ENCODE assay signal across 13 cellular contexts in the genomic region with DNA sequence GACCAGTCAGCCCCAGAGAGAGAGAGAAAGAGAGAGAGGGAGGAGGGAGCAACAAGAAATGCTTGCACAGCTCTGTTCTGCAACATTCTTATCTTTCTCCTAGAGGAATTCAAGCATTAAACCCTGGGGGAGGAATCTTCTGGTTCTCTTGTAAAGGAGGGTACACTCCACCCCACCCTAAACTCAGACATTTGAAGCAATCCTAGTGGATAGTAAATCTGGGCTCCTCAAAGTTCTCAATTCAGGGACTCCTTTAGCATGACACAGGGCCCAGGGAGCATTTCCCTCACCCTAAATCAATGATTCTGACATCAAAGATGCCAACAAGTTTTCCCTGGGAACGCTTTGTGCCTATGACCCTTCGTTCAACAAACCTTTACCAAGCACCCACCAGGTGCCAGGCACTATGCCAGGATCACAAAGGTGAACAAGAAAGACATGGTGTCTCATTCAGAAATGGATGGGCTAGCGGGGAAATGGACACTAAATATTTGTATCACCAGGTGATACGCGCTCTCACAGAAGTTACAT. TPM values are rescaled to one million over a fixed set of nuclear protein-coding genes. Genes with fewer than 3 reads are reported as not detected.
A peak's percentile ranks its signal among the peaks of the same experiment; 100 is the strongest.
DNase-seq lines count a peak whose midpoint lies in the region; ATAC-seq, FAIRE-seq and TF ChIP-seq lines count a peak whose summit lies in the region.
"Had no signal": no experiment of that assay in that cellular context is flagged by ENCODE, and none has a peak within 500 bp of the region (broad histone marks: within the 10 kb centered on the region; RNA-seq: fewer than 3 reads in every experiment).

No MANE protein-coding gene starts in this region.

- H3K79me2 ChIP-seq in HepG2 (ENCODE audit: insufficient read depth, low read length): no peaks in the 10 kb centered on the region

- H3K4me1 Mint-ChIP-seq in activated CD4-positive, alpha-beta T cell treated with anti-CD3 and anti-CD28 coated beads for 36 hours: peaks cover 34% of the 10 kb centered on the region

- H3K27ac ChIP-seq in tibial artery (peak overlapping the region; percentile 86 to 89), HepG2 (ENCODE audit: extremely low read length, insufficient read depth, low read length) (no peak overlapping the region)

- no TSS peak for BruUV-seq in HepG2 (replicated peaks; lab: Mats Ljungman, UMichigan)

- no peaks in the 10 kb centered on the region for H4K20me1 ChIP-seq in HepG2 (ENCODE audit: insufficient read depth, low read length)

- POLR2A ChIA-PET in activated CD4-positive, alpha-beta T cell treated with anti-CD3 and anti-CD28 coated beads for 36 hours (lab: Charles Lee): interaction anchor here (0.6 to 1.4 kb wide), 2 partner anchors 145 to 155 kb away, joined by 3 to 5 read pairs; no protein-coding TSS in a partner anchor
- POLR2A ChIA-PET in HepG2 (lab: Yijun Ruan, JAX): no interaction called here

- no peak for TF ChIP-seq POLR2A in HepG2 (IDR thresholded peaks at IDR 0.05; ENCODE audit: insufficient read depth in 1 of 2, low read depth in 2 of 2, low read length in 2 of 2)

- ATAC-seq in activated CD4-positive, alpha-beta T cell treated with anti-CD3 and anti-CD28 coated beads for 36 hours: no peak
- no peak for ATAC-seq in HepG2

- H3K9ac ChIP-seq in adipocyte (ENCODE audit: low read length) (peak overlapping the region; percentile 92), HepG2 (ENCODE audit: insufficient read depth, low read depth, low read length) (no peak overlapping the region)

- WGBS in HepG2 (ENCODE audit: low lambda C conversion rate): 62% methylated on average over 3 of the region's 5 CpGs

- no peak overlapping the region for H3K4me3 Mint-ChIP-seq in activated CD4-positive, alpha-beta T cell treated with anti-CD3 and anti-CD28 coated beads for 36 hours

- no peak overlapping the region for H2AFZ ChIP-seq in HepG2 (ENCODE audit: low read length)

- DNase-seq in activated CD4-positive, alpha-beta T cell treated with anti-CD3 and anti-CD28 coated beads for 36 hours: no peak
- no peak for DNase-seq in activated CD4-positive, alpha-beta T cell treated with anti-CD3 and anti-CD28 coated beads for 4 hours
- peak; percentile 57 for DNase-seq in adipocyte (ENCODE audit: low read depth)
- peak; percentile 50 for DNase-seq in kidney glomerular epithelial cell (lab: John Stamatoyannopoulos, UW)
- DNase-seq in tibial artery: no peak
- DNase-seq in HepG2 (ENCODE audit: low spot score): no peak
- DNase-seq in KBM-7: no peak
- DNase-seq in anterior cingulate cortex (lab: John Stamatoyannopoulos, UW): no peak
- DNase-seq: activated CD8-positive, alpha-beta memory T cell treated with anti-CD3 and anti-CD28 coated beads for 24 hours; NCI-H1092 treated with DMSO at 0.1 percent for 48 hours; SHP77 treated with DMSO at 0.1 percent for 48 hours; stimulated activated CD4-positive, alpha-beta T cell treated with anti-CD3 and anti-CD28 coated beads, Interleukin-12 subunit alpha, Interleukin-12 subunit beta, amount 100 ng/mL, for 4 hours had no signal

- TF ChIP-seq RAD21 in HepG2 (CRISPR knock-in tag; IDR thresholded peaks at IDR 0.05): no peak

- peak overlapping the region; percentile 55 for H3K27ac Mint-ChIP-seq in activated CD4-positive, alpha-beta T cell treated with anti-CD3 and anti-CD28 coated beads for 36 hours

- in situ Hi-C loops in HepG2 (cut with HindIII; ENCODE audit: extremely low pct_ligation_motif_present, low pct_unique_long_range_greater_than_20kb) (no loop called here), KBM-7 (cut with MboI; ENCODE audit: low pct_unique_long_range_greater_than_20kb, low sequenced_read_pairs) (no loop called here)

- intact Hi-C loops in activated CD4-positive, alpha-beta T cell treated with anti-CD3 and anti-CD28 coated beads for 36 hours (cut with DNase I, micrococcal nuclease): loop anchor here (5.0 kb wide), 4 partner anchors 132 to 1727 kb away; a partner anchor contains a TSS
- intact Hi-C loops in tibial artery (cut with DNase I; ENCODE audit: low total_unique reads): no loop called here
- intact Hi-C loops in HepG2 (cut with micrococcal nuclease; ENCODE audit: unreplicated experiment): loop anchor here (10.0 kb wide), 1 partner anchor 144 kb away; a partner anchor contains a TSS

- H3K4me3 ChIP-seq in adipocyte (ENCODE audit: low read length): peak overlapping the region; percentile 62
- H3K4me3 ChIP-seq in tibial artery: peak overlapping the region in 1 of 2 donors; percentile 30
- H3K4me3 ChIP-seq in HepG2 (replicated peaks in 1 of 3; ENCODE audit: insufficient read depth in 1 of 3, low read depth in 2 of 3, low read length in 3 of 3): no peak overlapping the region

- peaks cover 4% of the 10 kb centered on the region for H3K27me3 Mint-ChIP-seq in activated CD4-positive, alpha-beta T cell treated with anti-CD3 and anti-CD28 coated beads for 36 hours

- FAIRE-seq in HepG2 (lab: Jason Lieb, UNC): no peak

- CTCF ChIA-PET in activated CD4-positive, alpha-beta T cell treated with anti-CD3 and anti-CD28 coated beads for 36 hours (lab: Charles Lee): interaction anchor here (1.2 to 4.1 kb wide), 5 partner anchors 18 to 633 kb away, joined by 3 to 95 read pairs (median 3); no protein-coding TSS in a partner anchor
- CTCF ChIA-PET in HepG2 (lab: Yijun Ruan, JAX; ENCODE audit: low intra/inter-chr PET ratio, low total read pairs): interaction anchor here (3.3 kb wide), 1 partner anchor 49 kb away, joined by 49 read pairs; no protein-coding TSS in a partner anchor

- no peak for TF ChIP-seq CTCF in tibial artery (IDR thresholded peaks at IDR 0.05)
- no peak for TF ChIP-seq CTCF in HepG2 (CRISPR knock-in tag; IDR thresholded peaks at IDR 0.05)

- H3K36me3 Mint-ChIP-seq in activated CD4-positive, alpha-beta T cell treated with anti-CD3 and anti-CD28 coated beads for 36 hours (ENCODE audit: low read depth): no peaks in the 10 kb centered on the region

- TF ChIP-seq EP300 in HepG2 (IDR thresholded peaks at IDR 0.05; ENCODE audit: low read depth in 2 of 2, low read length in 2 of 2) (no peak), HepG2 (CRISPR knock-in tag; IDR thresholded peaks at IDR 0.05; ENCODE audit: borderline replicate concordance) (no peak)

- peaks cover 53% of the 10 kb centered on the region for H3K4me1 ChIP-seq in adipocyte (ENCODE audit: control insufficient read depth, insufficient read depth, low read length)
- H3K4me1 ChIP-seq in tibial artery: peaks cover 0 to 70% (median 43%) of the 10 kb centered on the region in 4 donors
- no peaks in the 10 kb centered on the region for H3K4me1 ChIP-seq in HepG2 (ENCODE audit: insufficient read depth, low read length)

- no peaks in the 10 kb centered on the region for H3K36me3 ChIP-seq in adipocyte (ENCODE audit: control insufficient read depth, insufficient read depth, low read length, severe bottlenecking)
- H3K36me3 ChIP-seq in tibial artery: no peaks in the 10 kb centered on the region
- no peaks in the 10 kb centered on the region for H3K36me3 ChIP-seq in HepG2 (replicated peaks in 1 of 2; ENCODE audit: control insufficient read depth in 1 of 2, insufficient read depth in 2 of 2, low read length in 2 of 2)

- H3K9me3 ChIP-seq in adipocyte (ENCODE audit: control insufficient read depth, low read length): no peaks in the 10 kb centered on the region
- no peaks in the 10 kb centered on the region for H3K9me3 ChIP-seq in tibial artery
- H3K9me3 ChIP-seq in HepG2 (ENCODE audit: low read length): no peaks in the 10 kb centered on the region

- H3K4me2 ChIP-seq in HepG2 (ENCODE audit: low read depth, low read length): no peak overlapping the region

- H3K9me3 Mint-ChIP-seq in activated CD4-positive, alpha-beta T cell treated with anti-CD3 and anti-CD28 coated beads for 36 hours (ENCODE audit: low read depth): no peaks in the 10 kb centered on the region

- H3K27me3 ChIP-seq in adipocyte (replicated peaks; ENCODE audit: control insufficient read depth, insufficient read depth, low read length) (no peaks in the 10 kb centered on the region), tibial artery (no peaks in the 10 kb centered on the region), HepG2 (ENCODE audit: control insufficient read depth in 1 of 2, insufficient read depth in 2 of 2, low read length in 2 of 2) (peaks cover 0 to 51% of the 10 kb centered on the region in 2 experiments; a peak in 4 of 5 replicates)

RNA-seq across cellular contexts. Expression of a gene that starts 11.9 kb away (rescaled TPM):
- total RNA-seq in activated CD4-positive, alpha-beta T cell treated with anti-CD3 and anti-CD28 coated beads for 36 hours: 10 to 100 TPM; 31.1 to 33.1 TPM
- total RNA-seq in HepG2 (2016; rRNA removed; fragmentation: Illumina TruSeq; extraction: Trizol): 6.2 and 7.8 TPM in 2 replicates
- total RNA-seq in HepG2 (2016; cell fraction: cytosol; rRNA removed; fragmentation: Illumina TruSeq; extraction: Trizol; ENCODE audit: low read depth): 2.0 and 2.6 TPM in 2 replicates
- 6.2 and 7.8 TPM in 2 replicates for total RNA-seq in HepG2 (2016; cell fraction: insoluble cytoplasmic fraction; rRNA removed; fragmentation: Illumina TruSeq; extraction: Trizol)
- 5.4 and 5.5 TPM in 2 replicates for total RNA-seq in HepG2 (2016; cell fraction: membrane; rRNA removed; fragmentation: Illumina TruSeq; extraction: Trizol)
- 4.8 and 5.3 TPM in 2 replicates for total RNA-seq in HepG2 (2016; cell fraction: nucleus; rRNA removed; fragmentation: Illumina TruSeq; extraction: Trizol)
- polyA plus RNA-seq in HepG2 (2011; rRNA removed): 7.4 and 10.8 TPM in 2 replicates
- 3.5 and 4.8 TPM in 2 replicates for polyA plus RNA-seq in HepG2 (2011; cell fraction: cytosol; rRNA removed)
- 27.6 and 31.4 TPM in 2 replicates for polyA plus RNA-seq in HepG2 (2011; cell fraction: nucleus; rRNA removed)
- 7.0 and 8.4 TPM in 2 replicates for polyA plus RNA-seq in HepG2 (2012)
- 2.3 and 2.7 TPM in 2 replicates for polyA plus RNA-seq in HepG2 (2016; cell fraction: cytosol; fragmentation: Illumina TruSeq; extraction: Trizol; ENCODE audit: low read depth)
- 8.9 and 9.2 TPM in 2 replicates for polyA plus RNA-seq in HepG2 (2016; cell fraction: insoluble cytoplasmic fraction; fragmentation: Illumina TruSeq; extraction: Trizol; ENCODE audit: low read depth)
- polyA plus RNA-seq in HepG2 (2016; cell fraction: membrane; fragmentation: Illumina TruSeq; extraction: Trizol; ENCODE audit: low read depth): 4.9 and 5.3 TPM in 2 replicates
- 9.2 and 12.8 TPM in 2 replicates for polyA plus RNA-seq in HepG2 (2016; cell fraction: nucleus; fragmentation: Illumina TruSeq; extraction: Trizol; ENCODE audit: insufficient read depth, low read depth)
- polyA minus RNA-seq in HepG2 (2011; rRNA and poly(A)+ RNA removed; ENCODE audit: low replicate concordance): 5.0 and 63.8 TPM in 2 replicates
- polyA minus RNA-seq in HepG2 (2011; cell fraction: cytosol; rRNA and poly(A)+ RNA removed): 4.1 and 4.3 TPM in 2 replicates
- polyA minus RNA-seq in HepG2 (2011; cell fraction: nucleus; rRNA and poly(A)+ RNA removed): 7.7 and 11.3 TPM in 2 replicates

RNA-seq across cellular contexts. Expression of a gene that starts 35.0 kb away (rescaled TPM):
- not detected for total RNA-seq in activated CD4-positive, alpha-beta T cell treated with anti-CD3 and anti-CD28 coated beads for 36 hours
- total RNA-seq in HepG2 (2016; rRNA removed; fragmentation: Illumina TruSeq; extraction: Trizol): 0.20 TPM in 1 of 2 replicates, not detected in the other
- total RNA-seq in HepG2 (2016; cell fraction: cytosol; rRNA removed; fragmentation: Illumina TruSeq; extraction: Trizol; ENCODE audit: low read depth): not detected in 2 replicates
- 0.11 TPM in 1 of 2 replicates, not detected in the other for total RNA-seq in HepG2 (2016; cell fraction: insoluble cytoplasmic fraction; rRNA removed; fragmentation: Illumina TruSeq; extraction: Trizol)
- total RNA-seq in HepG2 (2016; cell fraction: membrane; rRNA removed; fragmentation: Illumina TruSeq; extraction: Trizol): not detected in 2 replicates
- total RNA-seq in HepG2 (2016; cell fraction: nucleus; rRNA removed; fragmentation: Illumina TruSeq; extraction: Trizol): 0.31 TPM in 1 of 2 replicates, not detected in the other
- polyA plus RNA-seq in HepG2 (2011; rRNA removed): 0.25 TPM in 2 replicates
- polyA plus RNA-seq in HepG2 (2011; cell fraction: cytosol; rRNA removed): 0.05 TPM in 1 of 2 replicates, not detected in the other
- polyA plus RNA-seq in HepG2 (2011; cell fraction: nucleus; rRNA removed): 1.1 and 2.0 TPM in 2 replicates
- 0.47 and 0.49 TPM in 2 replicates for polyA plus RNA-seq in HepG2 (2012)
- not detected in 2 replicates for polyA plus RNA-seq in HepG2 (2016; cell fraction: cytosol; fragmentation: Illumina TruSeq; extraction: Trizol; ENCODE audit: low read depth)
- polyA plus RNA-seq in HepG2 (2016; cell fraction: insoluble cytoplasmic fraction; fragmentation: Illumina TruSeq; extraction: Trizol; ENCODE audit: low read depth): not detected in 2 replicates
- not detected in 2 replicates for polyA plus RNA-seq in HepG2 (2016; cell fraction: membrane; fragmentation: Illumina TruSeq; extraction: Trizol; ENCODE audit: low read depth)
- polyA plus RNA-seq in HepG2 (2016; cell fraction: nucleus; fragmentation: Illumina TruSeq; extraction: Trizol; ENCODE audit: insufficient read depth, low read depth): 1.4 TPM in 1 of 2 replicates, not detected in the other
- 0.58 TPM in 1 of 2 replicates, not detected in the other for polyA minus RNA-seq in HepG2 (2011; rRNA and poly(A)+ RNA removed; ENCODE audit: low replicate concordance)
- polyA minus RNA-seq in HepG2 (2011; cell fraction: cytosol; rRNA and poly(A)+ RNA removed): not detected in 2 replicates
- polyA minus RNA-seq in HepG2 (2011; cell fraction: nucleus; rRNA and poly(A)+ RNA removed): 0.87 and 1.0 TPM in 2 replicates
- total RNA-seq: subcutaneous adipose tissue had no signal

Comparison
In these comparisons a context has a peak if more than half of its experiments do, and no peak if none do; other contexts are left out.
1. DNase-seq: peak in adipocyte (single experiment) and kidney glomerular epithelial cell (single experiment); none in activated CD4-positive, alpha-beta T cell treated with anti-CD3 and anti-CD28 coated beads for 36 hours (single experiment), activated CD4-positive, alpha-beta T cell treated with anti-CD3 and anti-CD28 coated beads for 4 hours (0 of 2), tibial artery (0 of 2), HepG2 (single experiment), KBM-7 (single experiment) and anterior cingulate cortex (0 of 58).